Comparison of ENCODE assay signal across 1 cellular context in the genomic region with DNA sequence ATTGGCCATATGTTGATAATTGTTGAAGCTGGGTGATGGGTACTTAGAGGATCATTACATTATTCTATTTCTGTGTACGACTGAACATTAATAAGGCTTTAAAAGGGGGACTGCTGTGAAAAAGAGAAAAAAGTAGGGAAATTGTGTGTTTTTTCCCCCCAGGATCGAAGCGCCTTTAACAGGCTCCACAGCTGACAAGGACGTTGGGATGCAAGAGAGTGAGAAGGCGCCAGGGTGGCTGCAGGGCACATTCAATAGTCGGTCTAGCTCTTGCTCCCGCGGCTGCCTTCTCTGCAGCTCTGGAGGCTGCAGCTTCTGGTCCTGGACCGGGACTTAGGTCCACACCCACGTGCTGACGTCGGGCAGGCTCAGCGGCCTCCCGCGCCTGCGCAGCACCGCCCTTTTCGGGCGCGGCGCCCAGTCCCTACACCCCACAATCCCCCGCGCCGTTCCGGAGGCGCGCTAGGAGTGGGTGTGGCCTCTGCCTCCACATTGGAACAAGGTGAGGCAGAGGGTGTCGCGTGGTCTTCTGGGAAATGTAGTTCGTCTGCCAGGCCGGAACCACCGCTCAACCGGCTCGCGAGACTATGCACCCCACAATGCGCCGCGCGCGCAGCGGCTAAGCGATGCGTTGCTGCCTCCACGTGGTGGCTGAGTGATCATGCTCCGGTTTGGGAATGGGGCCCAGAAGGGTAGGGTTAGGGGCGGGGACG.
TF ChIP-seq lines count a peak whose summit lies in the region.

No MANE protein-coding gene starts in this region.

TF ChIP-seq in K562, 482 proteins besides CTCF, POLR2A, EP300 and RAD21 (continued from another document and continues in another):
- TF ChIP-seq, protein P1, sequence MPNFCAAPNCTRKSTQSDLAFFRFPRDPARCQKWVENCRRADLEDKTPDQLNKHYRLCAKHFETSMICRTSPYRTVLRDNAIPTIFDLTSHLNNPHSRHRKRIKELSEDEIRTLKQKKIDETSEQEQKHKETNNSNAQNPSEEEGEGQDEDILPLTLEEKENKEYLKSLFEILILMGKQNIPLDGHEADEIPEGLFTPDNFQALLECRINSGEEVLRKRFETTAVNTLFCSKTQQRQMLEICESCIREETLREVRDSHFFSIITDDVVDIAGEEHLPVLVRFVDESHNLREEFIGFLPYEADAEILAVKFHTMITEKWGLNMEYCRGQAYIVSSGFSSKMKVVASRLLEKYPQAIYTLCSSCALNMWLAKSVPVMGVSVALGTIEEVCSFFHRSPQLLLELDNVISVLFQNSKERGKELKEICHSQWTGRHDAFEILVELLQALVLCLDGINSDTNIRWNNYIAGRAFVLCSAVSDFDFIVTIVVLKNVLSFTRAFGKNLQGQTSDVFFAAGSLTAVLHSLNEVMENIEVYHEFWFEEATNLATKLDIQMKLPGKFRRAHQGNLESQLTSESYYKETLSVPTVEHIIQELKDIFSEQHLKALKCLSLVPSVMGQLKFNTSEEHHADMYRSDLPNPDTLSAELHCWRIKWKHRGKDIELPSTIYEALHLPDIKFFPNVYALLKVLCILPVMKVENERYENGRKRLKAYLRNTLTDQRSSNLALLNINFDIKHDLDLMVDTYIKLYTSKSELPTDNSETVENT (CRISPR knock-in tag; IDR thresholded peaks at IDR 0.05), result 0 out of 2 replicates have a peak, but pooled peaks have one; percentile 4
- TF ChIP-seq SPI1 (IDR thresholded peaks at IDR 0.05; ENCODE audit: borderline replicate concordance, low read depth, low read length), result no peak
- no peak for TF ChIP-seq TRIM28 (IDR thresholded peaks at IDR 0.05)
- no peak for TF ChIP-seq MITF (IDR thresholded peaks at IDR 0.05)
- no peak for TF ChIP-seq NFIX (CRISPR knock-in tag; IDR thresholded peaks at IDR 0.05; ENCODE audit: low read depth)
- no peak for TF ChIP-seq ZNF347 (CRISPR knock-in tag; IDR thresholded peaks at IDR 0.05; ENCODE audit: low read depth)
- no peak for TF ChIP-seq PBX2 (CRISPR knock-in tag; IDR thresholded peaks at IDR 0.05; ENCODE audit: low read depth)
- no peak for TF ChIP-seq PBX2 (tag; conservative IDR thresholded peaks at IDR 0.05; ENCODE audit: low read depth)
- no peak for TF ChIP-seq SRSF1 (IDR thresholded peaks at IDR 0.05; ENCODE audit: low read depth, low read length)
- no peak for TF ChIP-seq NELFE (IDR thresholded peaks at IDR 0.05; ENCODE audit: insufficient read depth, insufficient read length)
- peak; percentile 23; the same call in 1 of the 2 replicates for TF ChIP-seq ZBTB17 (CRISPR knock-in tag; IDR thresholded peaks at IDR 0.05)
- no peak for TF ChIP-seq TFAM (CRISPR knock-in tag; conservative IDR thresholded peaks at IDR 0.05)
- TF ChIP-seq ZNF316 (IDR thresholded peaks at IDR 0.05), result no peak
- TF ChIP-seq MTA1 (IDR thresholded peaks at IDR 0.05; ENCODE audit: borderline replicate concordance), result no peak
- TF ChIP-seq, protein P2, sequence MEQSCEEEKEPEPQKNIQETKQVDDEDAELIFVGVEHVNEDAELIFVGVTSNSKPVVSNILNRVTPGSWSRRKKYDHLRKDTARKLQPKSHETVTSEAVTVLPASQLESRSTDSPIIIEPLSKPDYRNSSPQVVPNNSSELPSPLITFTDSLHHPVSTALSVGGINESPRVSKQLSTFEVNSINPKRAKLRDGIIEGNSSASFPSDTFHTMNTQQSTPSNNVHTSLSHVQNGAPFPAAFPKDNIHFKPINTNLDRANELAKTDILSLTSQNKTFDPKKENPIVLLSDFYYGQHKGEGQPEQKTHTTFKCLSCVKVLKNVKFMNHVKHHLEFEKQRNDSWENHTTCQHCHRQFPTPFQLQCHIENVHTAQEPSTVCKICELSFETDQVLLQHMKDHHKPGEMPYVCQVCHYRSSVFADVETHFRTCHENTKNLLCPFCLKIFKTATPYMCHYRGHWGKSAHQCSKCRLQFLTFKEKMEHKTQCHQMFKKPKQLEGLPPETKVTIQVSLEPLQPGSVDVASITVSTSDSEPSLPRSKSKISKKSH (CRISPR knock-in tag; IDR thresholded peaks at IDR 0.05), result no peak
- peak; percentile 91 for TF ChIP-seq KDM5B (IDR thresholded peaks at IDR 0.05; ENCODE audit: insufficient replicate concordance, low read depth, low read length)
- no peak for TF ChIP-seq FOXA1 (IDR thresholded peaks at IDR 0.05; ENCODE audit: borderline replicate concordance)
- TF ChIP-seq SRSF7 (optimal IDR thresholded peaks at IDR 0.05; ENCODE audit: low read depth, low read length), result no peak
- TF ChIP-seq MYBL2 (IDR thresholded peaks at IDR 0.05; ENCODE audit: low read depth), result no peak
- TF ChIP-seq MYBL2 (CRISPR knock-in tag; IDR thresholded peaks at IDR 0.05; ENCODE audit: borderline replicate concordance), result no peak
- no peak for TF ChIP-seq RBM17 (IDR thresholded peaks at IDR 0.05; ENCODE audit: borderline replicate concordance, low read depth, low read length)
- peak; percentile 90 for TF ChIP-seq PRDM10 (IDR thresholded peaks at IDR 0.05; ENCODE audit: partially characterized antibody)
- TF ChIP-seq ELK1 (CRISPR knock-in tag; IDR thresholded peaks at IDR 0.05), result no peak
- TF ChIP-seq MAFK (IDR thresholded peaks at IDR 0.05; ENCODE audit: low read length), result no peak
- TF ChIP-seq SMAD3 (CRISPR knock-in tag; conservative IDR thresholded peaks at IDR 0.05), result no peak
- TF ChIP-seq HDAC1 (IDR thresholded peaks at IDR 0.05), result 0 out of 4 replicates have a peak, but pooled peaks of 1 of the 2 experiments have one; percentile 7
- TF ChIP-seq ZNF766 (CRISPR knock-in tag; conservative IDR thresholded peaks at IDR 0.05), result no peak; the same call in 1 of the 2 replicates
- TF ChIP-seq NCOR1 (IDR thresholded peaks at IDR 0.05), result no peak
- TF ChIP-seq ZNF551 (CRISPR knock-in tag; IDR thresholded peaks at IDR 0.05), result no peak
- TF ChIP-seq, protein P3, sequence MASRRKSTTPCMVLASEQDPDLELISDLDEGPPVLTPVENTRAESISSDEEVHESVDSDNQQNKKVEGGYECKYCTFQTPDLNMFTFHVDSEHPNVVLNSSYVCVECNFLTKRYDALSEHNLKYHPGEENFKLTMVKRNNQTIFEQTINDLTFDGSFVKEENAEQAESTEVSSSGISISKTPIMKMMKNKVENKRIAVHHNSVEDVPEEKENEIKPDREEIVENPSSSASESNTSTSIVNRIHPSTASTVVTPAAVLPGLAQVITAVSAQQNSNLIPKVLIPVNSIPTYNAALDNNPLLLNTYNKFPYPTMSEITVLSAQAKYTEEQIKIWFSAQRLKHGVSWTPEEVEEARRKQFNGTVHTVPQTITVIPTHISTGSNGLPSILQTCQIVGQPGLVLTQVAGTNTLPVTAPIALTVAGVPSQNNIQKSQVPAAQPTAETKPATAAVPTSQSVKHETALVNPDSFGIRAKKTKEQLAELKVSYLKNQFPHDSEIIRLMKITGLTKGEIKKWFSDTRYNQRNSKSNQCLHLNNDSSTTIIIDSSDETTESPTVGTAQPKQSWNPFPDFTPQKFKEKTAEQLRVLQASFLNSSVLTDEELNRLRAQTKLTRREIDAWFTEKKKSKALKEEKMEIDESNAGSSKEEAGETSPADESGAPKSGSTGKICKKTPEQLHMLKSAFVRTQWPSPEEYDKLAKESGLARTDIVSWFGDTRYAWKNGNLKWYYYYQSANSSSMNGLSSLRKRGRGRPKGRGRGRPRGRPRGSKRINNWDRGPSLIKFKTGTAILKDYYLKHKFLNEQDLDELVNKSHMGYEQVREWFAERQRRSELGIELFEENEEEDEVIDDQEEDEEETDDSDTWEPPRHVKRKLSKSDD (conservative IDR thresholded peaks at IDR 0.05; ENCODE audit: low read length), result 0 out of 2 replicates have a peak, but pooled peaks have one; percentile 65
- TF ChIP-seq E2F5 (CRISPR knock-in tag; IDR thresholded peaks at IDR 0.05), result no peak
- TF ChIP-seq, protein P4, sequence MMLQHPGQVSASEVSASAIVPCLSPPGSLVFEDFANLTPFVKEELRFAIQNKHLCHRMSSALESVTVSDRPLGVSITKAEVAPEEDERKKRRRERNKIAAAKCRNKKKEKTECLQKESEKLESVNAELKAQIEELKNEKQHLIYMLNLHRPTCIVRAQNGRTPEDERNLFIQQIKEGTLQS (IDR thresholded peaks at IDR 0.05), result no peak
- TF ChIP-seq, protein P4 (CRISPR knock-in tag; conservative IDR thresholded peaks at IDR 0.05), result no peak
- TF ChIP-seq TAF1 (IDR thresholded peaks at IDR 0.05; ENCODE audit: control insufficient read depth, extremely low read depth, insufficient read depth, low read length, severe bottlenecking), result no peak
- no peak for TF ChIP-seq BRF1 (IDR thresholded peaks at IDR 0.05; ENCODE audit: borderline replicate concordance, extremely low read depth, insufficient read length)
- peak; percentile 76 to 86 for TF ChIP-seq FOXK2 (conservative IDR thresholded peaks at IDR 0.05 in 1 of 2, IDR thresholded peaks at IDR 0.05 in 1 of 2; ENCODE audit: low read depth in 2 of 2)
- TF ChIP-seq POLR3G (IDR thresholded peaks at IDR 0.05; ENCODE audit: extremely low read depth, insufficient read length, insufficient replicate concordance), result no peak
- no peak for TF ChIP-seq TCF7 (IDR thresholded peaks at IDR 0.05; ENCODE audit: borderline replicate concordance)
- no peak for TF ChIP-seq PHB2 (IDR thresholded peaks at IDR 0.05; ENCODE audit: low read depth)
- no peak; the same call in 1 of the 2 replicates for TF ChIP-seq TEAD4 (IDR thresholded peaks at IDR 0.05; ENCODE audit: low read length)
- TF ChIP-seq TEAD4 (CRISPR knock-in tag; IDR thresholded peaks at IDR 0.05; ENCODE audit: borderline replicate concordance), result no peak
- TF ChIP-seq PTRF (tag; IDR thresholded peaks at IDR 0.05), result no peak
